23 cellular contexts compared by ENCODE assay signal in the genomic region with DNA sequence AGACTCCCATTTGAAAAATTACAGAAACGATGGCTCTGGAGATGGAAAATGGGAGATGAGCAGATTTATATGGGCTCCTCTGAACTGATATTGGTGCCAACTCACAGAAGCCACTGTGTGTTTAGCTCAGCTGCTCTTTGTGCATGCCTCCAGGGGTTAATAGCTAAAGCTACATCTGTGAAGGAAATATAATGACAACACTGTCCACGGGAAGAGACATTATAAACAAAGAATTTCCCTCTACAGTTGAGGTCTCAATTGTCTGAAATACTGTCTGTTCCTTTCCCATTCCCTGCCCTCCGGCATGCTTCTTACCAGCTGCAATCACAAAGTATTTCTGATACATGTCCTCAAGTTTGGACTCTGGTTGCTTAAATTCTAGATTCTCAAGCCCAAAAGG. TPM values are rescaled to one million over a fixed set of nuclear protein-coding genes. Genes with fewer than 3 reads are reported as not detected.
A peak's percentile ranks its signal among the peaks of the same experiment; 100 is the strongest.
DNase-seq lines count a peak whose midpoint lies in the region; ATAC-seq and TF ChIP-seq lines count a peak whose summit lies in the region.
"Had no signal": no experiment of that assay in that cellular context is flagged by ENCODE, and none has a peak within 500 bp of the region (broad histone marks: within the 10 kb centered on the region; RNA-seq: fewer than 3 reads in every experiment).

No MANE protein-coding gene starts in this region.

- no peak overlapping the region for H3K4me2 ChIP-seq in mesendoderm (ENCODE audit: low read length)
- H3K4me2 ChIP-seq in H9 (ENCODE audit: insufficient read depth, insufficient read length, low read length): no peak overlapping the region
- H3K4me2 ChIP-seq: A549, GM23338 had no signal

- WGBS in mesendoderm (ENCODE audit: extremely low coverage, insufficient coverage, low lambda C conversion rate): no CpG with 5 or more reads among the region's 3 CpGs
- WGBS in H9 (ENCODE audit: extremely low coverage, insufficient read length, low lambda C conversion rate): no CpG with 5 or more reads among the region's 3 CpGs

- H4K91ac ChIP-seq in H9 (ENCODE audit: insufficient read length, low read depth, low read length): no peak overlapping the region

- H3K4me1 Mint-ChIP-seq in neural crest cell (peaks cover 7% of the 10 kb centered on the region), H9 (no peaks in the 10 kb centered on the region), WTC11 (no peaks in the 10 kb centered on the region)
- H3K4me1 Mint-ChIP-seq: CD14-positive monocyte, GM23338 had no signal

- no peak overlapping the region for H3K56ac ChIP-seq in mesendoderm (ENCODE audit: low read length)
- no peak overlapping the region for H3K56ac ChIP-seq in H9 (ENCODE audit: insufficient read length, low read depth, low read length)

- H3K79me1 ChIP-seq in mesendoderm (ENCODE audit: low read length) (no peaks in the 10 kb centered on the region), H9 (ENCODE audit: insufficient read depth, low read depth, low read length, poor library complexity, severe bottlenecking) (no peaks in the 10 kb centered on the region)

- H4K8ac ChIP-seq in mesendoderm (ENCODE audit: low read depth, low read length): no peak overlapping the region
- H4K8ac ChIP-seq in H9 (replicated peaks; ENCODE audit: insufficient read length, low read depth, low read length): no peak overlapping the region

- H3K79me2 ChIP-seq in mesendoderm (ENCODE audit: control insufficient read depth, insufficient read depth, low read length) (no peaks in the 10 kb centered on the region), H9 (ENCODE audit: insufficient read depth, low read length) (no peaks in the 10 kb centered on the region)

- H3K4ac ChIP-seq in mesendoderm (ENCODE audit: low read depth, low read length) (no peak overlapping the region), H9 (ENCODE audit: low read depth, low read length) (no peak overlapping the region)

- no peaks in the 10 kb centered on the region for H3K27me3 ChIP-seq in SJCRH30
- H3K27me3 ChIP-seq in mesendoderm (ENCODE audit: insufficient read depth, low read length, poor library complexity): no peaks in the 10 kb centered on the region
- no peaks in the 10 kb centered on the region for H3K27me3 ChIP-seq in H9 (ENCODE audit: insufficient read depth, low read length)
- H3K27me3 ChIP-seq: Peyer's patch, SJSA1 had no signal

- no peak for ATAC-seq in WTC11
- ATAC-seq: A549, GM23338 had no signal

- H3K18ac ChIP-seq in mesendoderm (ENCODE audit: low read length) (no peak overlapping the region), H9 (ENCODE audit: insufficient read length, low read depth, low read length) (no peak overlapping the region)

- H4K5ac ChIP-seq in mesendoderm (ENCODE audit: low read length) (no peak overlapping the region), H9 (ENCODE audit: insufficient read length, low read depth, low read length) (no peak overlapping the region)

- H3K9ac ChIP-seq in mesendoderm (ENCODE audit: low read length) (no peak overlapping the region), H9 (ENCODE audit: extremely low read depth, insufficient read length, low read length) (no peak overlapping the region)

- H3K9me3 Mint-ChIP-seq in neural crest cell (peaks cover 18% of the 10 kb centered on the region), H9 (no peaks in the 10 kb centered on the region; a peak in 1 of 5 replicates), WTC11 (peaks cover 14% of the 10 kb centered on the region)
- H3K9me3 Mint-ChIP-seq: GM23338 had no signal

- no peaks in the 10 kb centered on the region for H4K20me1 ChIP-seq in H9 (ENCODE audit: control insufficient read depth, insufficient read depth, insufficient read length)

- H3K27ac Mint-ChIP-seq in neural crest cell (ENCODE audit: unreplicated experiment) (peak overlapping the region; percentile 68), H9 (no peak overlapping the region; a peak in 1 of 7 replicates), WTC11 (no peak overlapping the region)
- H3K27ac Mint-ChIP-seq: B cell, GM23338 had no signal

- H3K4me1 ChIP-seq in SJCRH30: no peaks in the 10 kb centered on the region
- no peaks in the 10 kb centered on the region for H3K4me1 ChIP-seq in mesendoderm (ENCODE audit: control insufficient read depth, low read depth, low read length)
- H3K4me1 ChIP-seq in H9 (ENCODE audit: insufficient read depth, low read length): no peaks in the 10 kb centered on the region
- H3K4me1 ChIP-seq: A549, Peyer's patch had no signal

- H3K36me3 ChIP-seq in SJCRH30 (no peaks in the 10 kb centered on the region; the same call in none of the 2 replicates), mesendoderm (ENCODE audit: control insufficient read depth, insufficient read depth, low read length) (peaks cover 2% of the 10 kb centered on the region)

- H3K4me3 ChIP-seq in SJCRH30 (no peak overlapping the region), mesendoderm (ENCODE audit: low read length) (no peak overlapping the region)
- H3K4me3 ChIP-seq: A549, GM23338, Peyer's patch, SJSA1 had no signal

- H3K27me3 Mint-ChIP-seq in neural crest cell (ENCODE audit: low read depth) (no peaks in the 10 kb centered on the region), H9 (ENCODE audit: low read depth) (no peaks in the 10 kb centered on the region), WTC11 (ENCODE audit: low read depth) (no peaks in the 10 kb centered on the region)
- H3K27me3 Mint-ChIP-seq: B cell had no signal

- peak; percentile 84 for DNase-seq in COR-L47 (lab: John Stamatoyannopoulos, UW)
- peak; percentile 26 for DNase-seq in NCI-H345 treated with DMSO at 0.1 percent for 48 hours (lab: John Stamatoyannopoulos, UW; ENCODE audit: unreplicated experiment)
- peak; percentile 44 to 71 for DNase-seq in SJCRH30
- DNase-seq in neural crest cell (ENCODE audit: low read depth, low spot score): no peak
- DNase-seq in mesendoderm: no peak
- no peak for DNase-seq in H9
- no peak for DNase-seq in WTC11 (ENCODE audit: low spot score)
- DNase-seq: DMS79, HCEC 1CT, KBM-7, MM.1S, NCI-H1048, NCI-H1694 treated with DMSO at 0.1 percent for 48 hours, NCI-H2081 treated with DMSO at 0.1 percent for 48 hours, NCI-H2171 treated with DMSO at 0.1 percent for 48 hours, NCI-H446 treated with DMSO at 0.1 percent for 48 hours, NCI-H526 treated with DMSO at 0.1 percent for 48 hours, Peyer's patch had no signal

- CTCF ChIA-PET in WTC11 (lab: Charles Lee): no interaction called here

- no peak overlapping the region for H3K14ac ChIP-seq in H9 (ENCODE audit: insufficient read depth, low read length)

- H3K27ac ChIP-seq in SJCRH30 (peak overlapping the region; percentile 24; the same call in 1 of the 2 replicates), mesendoderm (ENCODE audit: low read depth, low read length) (no peak overlapping the region), H9 (ENCODE audit: insufficient read length, low read depth, low read length) (no peak overlapping the region)
- H3K27ac ChIP-seq: A549, Peyer's patch, SJSA1 had no signal

- H3K36me3 Mint-ChIP-seq in neural crest cell (ENCODE audit: low read depth) (peaks cover 62% of the 10 kb centered on the region), H9 (ENCODE audit: insufficient read depth in 1 of 3, low read depth in 3 of 3) (peaks cover 19 to 47% (median 31%) of the 10 kb centered on the region in 3 experiments), WTC11 (peaks cover 50% of the 10 kb centered on the region)

- H2BK120ac ChIP-seq in mesendoderm (ENCODE audit: low read depth, low read length) (no peak overlapping the region), H9 (ENCODE audit: low read depth, low read length, poor library complexity, severe bottlenecking) (no peak overlapping the region)

- H2BK20ac ChIP-seq in H9 (ENCODE audit: low read depth, low read length, poor library complexity, severe bottlenecking): no peak overlapping the region

- TF ChIP-seq CTCF in neural crest cell (conservative IDR thresholded peaks at IDR 0.05) (no peak), H9 (conservative IDR thresholded peaks at IDR 0.05) (no peak), WTC11 (IDR thresholded peaks at IDR 0.05) (no peak)

- H2AK5ac ChIP-seq in mesendoderm (ENCODE audit: low read length) (no peak overlapping the region), H9 (ENCODE audit: insufficient read length, low read length) (no peak overlapping the region)

- no peak overlapping the region for H2BK15ac ChIP-seq in mesendoderm (replicated peaks; ENCODE audit: low read depth)
- H2BK15ac ChIP-seq in H9 (ENCODE audit: low read depth, low read length): no peak overlapping the region

- H3K23ac ChIP-seq in mesendoderm (ENCODE audit: low read length) (no peak overlapping the region), H9 (ENCODE audit: insufficient read length, low read depth, low read length) (no peak overlapping the region)

- H2BK12ac ChIP-seq in H9 (ENCODE audit: insufficient read length, low read depth, low read length): no peak overlapping the region

- no peak overlapping the region for H2AFZ ChIP-seq in H9 (ENCODE audit: low read length)
- H2AFZ ChIP-seq: GM23338 had no signal

- H3K9me3 ChIP-seq in SJCRH30 (replicated peaks) (peaks cover 7% of the 10 kb centered on the region; the same call in 1 of the 2 replicates), H9 (ENCODE audit: control insufficient read depth, low read depth, low read length) (no peaks in the 10 kb centered on the region)
- H3K9me3 ChIP-seq: Peyer's patch, SJSA1 had no signal

- H3K4me3 Mint-ChIP-seq in neural crest cell: peak overlapping the region; percentile 20
- no peak overlapping the region for H3K4me3 Mint-ChIP-seq in H9
- no peak overlapping the region for H3K4me3 Mint-ChIP-seq in WTC11
- H3K4me3 Mint-ChIP-seq: B cell, CD14-positive monocyte, GM23338 had no signal

- no peak overlapping the region for H3T11ph ChIP-seq in H9 (ENCODE audit: low read length)

- POLR2A ChIA-PET in WTC11 (lab: Charles Lee): no interaction called here

- no peak overlapping the region for H2BK5ac ChIP-seq in mesendoderm (ENCODE audit: low read length)
- no peak overlapping the region for H2BK5ac ChIP-seq in H9 (ENCODE audit: insufficient read length, low read length)

- H3K23me2 ChIP-seq in H9 (ENCODE audit: insufficient read length, low read depth, low read length, poor library complexity, severe bottlenecking): no peaks in the 10 kb centered on the region

RNA-seq across cellular contexts. Expression of gene PPA2, which starts 40.4 kb away (rescaled TPM):
- total RNA-seq in SJCRH30 (2014; rRNA removed; shearing (Covaris generic)): 46.9 and 47.1 TPM in 2 replicates
- total RNA-seq in neural crest cell (81.0 and 82.7 TPM in 2 replicates), H9 (2021) (73.1 and 76.4 TPM in 2 replicates), WTC11 (2021) (50.8 to 69.0 TPM (median 64.0 TPM) in 3 replicates)
- polyA plus RNA-seq in mesendoderm (2013, experiment 1 of 2): 89.0 TPM
- 78.3 TPM for polyA plus RNA-seq in mesendoderm (2013, experiment 2 of 2)

Comparison
In these comparisons a context has a peak if more than half of its experiments do, and no peak if none do; other contexts are left out.
1. DNase-seq: peak in COR-L47 (single experiment), NCI-H345 treated with DMSO at 0.1 percent for 48 hours (single experiment) and SJCRH30 (2 of 2); none in neural crest cell (single experiment), mesendoderm (single experiment), H9 (single experiment) and WTC11 (single experiment).